Comparison of ENCODE assay signal across 30 cellular contexts in genomic region chr10:6532321-6532720, GRCh38. TPM values are rescaled to one million over a fixed set of nuclear protein-coding genes. Genes with fewer than 3 reads are reported as not detected.
DNase-seq lines count a peak whose midpoint lies in the region; ATAC-seq and TF ChIP-seq lines count a peak whose summit lies in the region.
"Had no signal": no experiment of that assay in that cellular context is flagged by ENCODE, and none has a peak within 500 bp of the region (broad histone marks: within the 10 kb centered on the region; RNA-seq: fewer than 3 reads in every experiment).

No MANE protein-coding gene starts in this region.

- DNase-seq in activated T-cell treated with anti-CD3 and anti-CD28 coated beads, Interleukin-2, amount 50 U/mL, for 24 hours, result no peak
- no peak for DNase-seq in activated T-cell treated with anti-CD3 and anti-CD28 coated beads, Interleukin-2, amount 50 U/mL, for 1 hour
- no peak for DNase-seq in CD8-positive, alpha-beta T cell
- peak; percentile 13 for DNase-seq in activated CD8-positive, alpha-beta T cell treated with anti-CD3 and anti-CD28 coated beads, Interleukin-2, amount 10 ng/mL, durations not matched to agents 7 days and 5 days
- no peak for DNase-seq in naive thymus-derived CD4-positive, alpha-beta T cell
- DNase-seq in NCI-H1048 (lab: John Stamatoyannopoulos, UW), result no peak
- no peak for DNase-seq in COLO668 (lab: John Stamatoyannopoulos, UW; ENCODE audit: unreplicated experiment)
- DNase-seq: ACHN; activated CD8-positive, alpha-beta memory T cell treated with anti-CD3 and anti-CD28 coated beads for 24 hours; activated naive CD8-positive, alpha-beta T cell treated with anti-CD3 and anti-CD28 coated beads, Interleukin-2, amount 10 ng/mL, durations not matched to agents 7 days and 5 days; activated T-cell treated with anti-CD3 and anti-CD28 coated beads, Interleukin-2, amount 50 U/mL, for 4 hours; Caco-2; caudate nucleus; cortex of kidney; endodermal cell; left colon; mammary epithelial cell; mucosa of descending colon; NCI-H1105; NCI-H187; NCI-H446 treated with DMSO at 0.1 percent for 48 hours; pancreas; retina; SHP77 treated with DMSO at 0.1 percent for 48 hours; stimulated activated CD8-positive, alpha-beta memory T cell treated with anti-CD3 and anti-CD28 coated beads, Interleukin-4, amount 100 ng/mL, for 48 hours; thyroid gland; WERI-Rb-1 had no signal

- no peak overlapping the region for H3K4me3 ChIP-seq in CD8-positive, alpha-beta T cell (ENCODE audit: low read depth, low read length)
- H3K4me3 ChIP-seq in naive thymus-derived CD4-positive, alpha-beta T cell (ENCODE audit: low read length), result no peak overlapping the region
- H3K4me3 ChIP-seq: mucosa of descending colon, pancreas, skin epidermis, thyroid gland had no signal

- peaks cover 41% of the 10 kb centered on the region for H3K36me3 Mint-ChIP-seq in activated T-cell treated with anti-CD3 and anti-CD28 coated beads, Interleukin-2, amount 50 U/mL, for 24 hours (ENCODE audit: low read depth)
- peaks cover 24% of the 10 kb centered on the region for H3K36me3 Mint-ChIP-seq in CD8-positive, alpha-beta T cell
- peaks cover 71% of the 10 kb centered on the region for H3K36me3 Mint-ChIP-seq in activated CD8-positive, alpha-beta T cell treated with anti-CD3 and anti-CD28 coated beads, Interleukin-2, amount 10 ng/mL, durations not matched to agents 7 days and 5 days (ENCODE audit: low read depth)
- H3K36me3 Mint-ChIP-seq in naive thymus-derived CD4-positive, alpha-beta T cell, result peaks cover 4 to 53% (median 14%) of the 10 kb centered on the region in 5 donors

- no peak for TF ChIP-seq CTCF in CD8-positive, alpha-beta T cell (IDR thresholded peaks at IDR 0.05)

- no peaks in the 10 kb centered on the region for H3K36me3 ChIP-seq in CD8-positive, alpha-beta T cell (ENCODE audit: insufficient read depth, low read length)
- H3K36me3 ChIP-seq in naive thymus-derived CD4-positive, alpha-beta T cell (ENCODE audit: control insufficient read depth in 2 of 3, insufficient read depth in 3 of 3, low read length in 3 of 3), result peaks cover 0 to 5% (median 0%) of the 10 kb centered on the region in 3 experiments
- H3K36me3 ChIP-seq: pancreas, thyroid gland, WERI-Rb-1 had no signal

- no peaks in the 10 kb centered on the region for H3K9me3 ChIP-seq in CD8-positive, alpha-beta T cell (ENCODE audit: low read length)
- H3K9me3 ChIP-seq in naive thymus-derived CD4-positive, alpha-beta T cell (ENCODE audit: control insufficient read depth in 2 of 3, low read length in 3 of 3), result no peaks in the 10 kb centered on the region
- H3K9me3 ChIP-seq: Caco-2, mucosa of descending colon, pancreas, thyroid gland had no signal

- H3K4me1 Mint-ChIP-seq in activated T-cell treated with anti-CD3 and anti-CD28 coated beads, Interleukin-2, amount 50 U/mL, for 24 hours (ENCODE audit: low read depth), result peaks cover 86% of the 10 kb centered on the region
- H3K4me1 Mint-ChIP-seq in CD8-positive, alpha-beta T cell (ENCODE audit: low read depth), result peaks cover 87% of the 10 kb centered on the region
- peaks cover 83% of the 10 kb centered on the region for H3K4me1 Mint-ChIP-seq in activated CD8-positive, alpha-beta T cell treated with anti-CD3 and anti-CD28 coated beads, Interleukin-2, amount 10 ng/mL, durations not matched to agents 7 days and 5 days (ENCODE audit: low read depth)
- peaks cover 60 to 99% (median 91%) of the 10 kb centered on the region in 7 donors for H3K4me1 Mint-ChIP-seq in naive thymus-derived CD4-positive, alpha-beta T cell
- H3K4me1 Mint-ChIP-seq: B cell had no signal

- H3K27me3 ChIP-seq in CD8-positive, alpha-beta T cell (ENCODE audit: insufficient read depth, low read length), result no peaks in the 10 kb centered on the region
- no peaks in the 10 kb centered on the region for H3K27me3 ChIP-seq in naive thymus-derived CD4-positive, alpha-beta T cell (ENCODE audit: control insufficient read depth in 2 of 2, insufficient read depth in 2 of 2, low read length in 2 of 2)
- H3K27me3 ChIP-seq: pancreas, thyroid gland had no signal

- CTCF ChIA-PET in CD8-positive, alpha-beta T cell (lab: Charles Lee), result interaction anchor here (1.0 to 1.6 kb wide), 5 partner anchors 14 to 75 kb away, joined by 3 to 5 read pairs (median 3); no protein-coding TSS in a partner anchor
- CTCF ChIA-PET in activated CD8-positive, alpha-beta T cell treated with anti-CD3 and anti-CD28 coated beads, Interleukin-2, amount 10 ng/mL, durations not matched to agents 7 days and 5 days (lab: Charles Lee), result interaction anchor here (1.0 to 5.6 kb wide), 6 partner anchors 11 to 59 kb away, joined by 4 to 57 read pairs (median 8); no protein-coding TSS in a partner anchor
- CTCF ChIA-PET in naive thymus-derived CD4-positive, alpha-beta T cell (lab: Charles Lee), result interaction anchor here (0.9 to 1.6 kb wide), 4 partner anchors 9 to 59 kb away, joined by 3 to 4 read pairs (median 4); no protein-coding TSS in a partner anchor

- peak overlapping the region; percentile 97 for H3K27ac Mint-ChIP-seq in activated T-cell treated with anti-CD3 and anti-CD28 coated beads, Interleukin-2, amount 50 U/mL, for 24 hours
- H3K27ac Mint-ChIP-seq in CD8-positive, alpha-beta T cell, result peak overlapping the region; percentile 97
- H3K27ac Mint-ChIP-seq in activated CD8-positive, alpha-beta T cell treated with anti-CD3 and anti-CD28 coated beads, Interleukin-2, amount 10 ng/mL, durations not matched to agents 7 days and 5 days, result peak overlapping the region; percentile 98
- H3K27ac Mint-ChIP-seq in naive thymus-derived CD4-positive, alpha-beta T cell, result peak overlapping the region; percentile 55 to 99 (median 98)
- H3K27ac Mint-ChIP-seq: B cell, endodermal cell had no signal

- POLR2A ChIA-PET in CD8-positive, alpha-beta T cell (lab: Charles Lee), result interaction anchor here (0.7 to 3.2 kb wide), 6 partner anchors 10 to 108 kb away, joined by 3 to 16 read pairs (median 4); no protein-coding TSS in a partner anchor
- POLR2A ChIA-PET in activated CD8-positive, alpha-beta T cell treated with anti-CD3 and anti-CD28 coated beads, Interleukin-2, amount 10 ng/mL, durations not matched to agents 7 days and 5 days (lab: Charles Lee), result interaction anchor here (1.2 to 4.7 kb wide), 4 partner anchors 10 to 51 kb away, joined by 6 to 101 read pairs (median 32); partner anchors contain the start of gene PRKCQ
- POLR2A ChIA-PET in naive thymus-derived CD4-positive, alpha-beta T cell (lab: Charles Lee), result interaction anchor here (1.2 to 10.0 kb wide), 7 partner anchors 9 to 48 kb away, joined by 4 to 100 read pairs (median 34); partner anchors contain the start of gene PRKCQ

- intact Hi-C loops in CD8-positive, alpha-beta T cell (cut with DNase I, micrococcal nuclease), result no loop called here
- intact Hi-C loops in naive thymus-derived CD4-positive, alpha-beta T cell (cut with micrococcal nuclease), result no loop called here

- no peak for ATAC-seq in CD8-positive, alpha-beta T cell
- ATAC-seq in activated CD8-positive, alpha-beta T cell treated with anti-CD3 and anti-CD28 coated beads, Interleukin-2, amount 10 ng/mL, durations not matched to agents 7 days and 5 days, result no peak
- ATAC-seq in naive thymus-derived CD4-positive, alpha-beta T cell, result no peak
- no peak for ATAC-seq in HG02852 (IDR thresholded peaks at IDR 0.05; ENCODE audit: unreplicated experiment)
- ATAC-seq: activated T-cell treated with anti-CD3 and anti-CD28 coated beads, Interleukin-2, amount 50 U/mL, for 4 hours; left colon; mucosa of descending colon; pancreas had no signal

- H3K9me3 Mint-ChIP-seq in activated T-cell treated with anti-CD3 and anti-CD28 coated beads, Interleukin-2, amount 50 U/mL, for 24 hours, result peaks cover 3% of the 10 kb centered on the region
- H3K9me3 Mint-ChIP-seq in CD8-positive, alpha-beta T cell, result no peaks in the 10 kb centered on the region
- no peaks in the 10 kb centered on the region for H3K9me3 Mint-ChIP-seq in activated CD8-positive, alpha-beta T cell treated with anti-CD3 and anti-CD28 coated beads, Interleukin-2, amount 10 ng/mL, durations not matched to agents 7 days and 5 days (ENCODE audit: insufficient read depth)
- peaks cover 0 to 2% (median 0%) of the 10 kb centered on the region in 11 donors for H3K9me3 Mint-ChIP-seq in naive thymus-derived CD4-positive, alpha-beta T cell
- H3K9me3 Mint-ChIP-seq: activated naive CD8-positive, alpha-beta T cell treated with anti-CD3 and anti-CD28 coated beads, Interleukin-2, amount 10 ng/mL, durations not matched to agents 7 days and 5 days; activated T-cell treated with anti-CD3 and anti-CD28 coated beads, Interleukin-2, amount 50 U/mL, for 4 hours; endodermal cell had no signal

- H3K27me3 Mint-ChIP-seq in activated T-cell treated with anti-CD3 and anti-CD28 coated beads, Interleukin-2, amount 50 U/mL, for 24 hours, result no peaks in the 10 kb centered on the region
- H3K27me3 Mint-ChIP-seq in CD8-positive, alpha-beta T cell (ENCODE audit: low read depth), result no peaks in the 10 kb centered on the region
- no peaks in the 10 kb centered on the region for H3K27me3 Mint-ChIP-seq in activated CD8-positive, alpha-beta T cell treated with anti-CD3 and anti-CD28 coated beads, Interleukin-2, amount 10 ng/mL, durations not matched to agents 7 days and 5 days (ENCODE audit: low read depth)
- H3K27me3 Mint-ChIP-seq in naive thymus-derived CD4-positive, alpha-beta T cell, result no peaks in the 10 kb centered on the region
- H3K27me3 Mint-ChIP-seq: activated naive CD8-positive, alpha-beta T cell treated with anti-CD3 and anti-CD28 coated beads, Interleukin-2, amount 10 ng/mL, durations not matched to agents 7 days and 5 days had no signal

- H3K27ac ChIP-seq in CD8-positive, alpha-beta T cell (ENCODE audit: low read depth, low read length), result no peak overlapping the region
- H3K27ac ChIP-seq in naive thymus-derived CD4-positive, alpha-beta T cell (ENCODE audit: low read depth, low read length), result peak overlapping the region; percentile 74
- H3K27ac ChIP-seq: pancreas, skin epidermis, thyroid gland, WERI-Rb-1 had no signal

- no peak overlapping the region for H3K4me3 Mint-ChIP-seq in activated T-cell treated with anti-CD3 and anti-CD28 coated beads, Interleukin-2, amount 50 U/mL, for 24 hours
- no peak overlapping the region for H3K4me3 Mint-ChIP-seq in CD8-positive, alpha-beta T cell
- H3K4me3 Mint-ChIP-seq in activated CD8-positive, alpha-beta T cell treated with anti-CD3 and anti-CD28 coated beads, Interleukin-2, amount 10 ng/mL, durations not matched to agents 7 days and 5 days, result no peak overlapping the region
- peak overlapping the region in 7 of 10 donors; percentile 5 to 86 (median 42) for H3K4me3 Mint-ChIP-seq in naive thymus-derived CD4-positive, alpha-beta T cell
- H3K4me3 Mint-ChIP-seq: activated T-cell treated with anti-CD3 and anti-CD28 coated beads, Interleukin-2, amount 50 U/mL, for 4 hours; B cell; endodermal cell had no signal

- peaks cover 61% of the 10 kb centered on the region for H3K4me1 ChIP-seq in CD8-positive, alpha-beta T cell (ENCODE audit: insufficient read depth, low read length)
- H3K4me1 ChIP-seq in naive thymus-derived CD4-positive, alpha-beta T cell (ENCODE audit: control insufficient read depth in 2 of 2, insufficient read depth in 2 of 2, low read length in 2 of 2), result peaks cover 50 to 65% of the 10 kb centered on the region in 2 donors
- H3K4me1 ChIP-seq: Caco-2, pancreas, thyroid gland had no signal

RNA-seq across cellular contexts. Expression of gene PRKCQ, which starts 47.8 kb away (rescaled TPM):
- 10 to 100 TPM; 26.3 to 26.6 TPM for total RNA-seq in CD8-positive, alpha-beta T cell
- 10 to 100 TPM; 60.1 to 60.9 TPM for total RNA-seq in activated CD8-positive, alpha-beta T cell treated with anti-CD3 and anti-CD28 coated beads, Interleukin-2, amount 10 ng/mL, durations not matched to agents 7 days and 5 days
- 10 to 100 TPM; 45.9 to 68.3 (median 65.8) TPM for total RNA-seq in naive thymus-derived CD4-positive, alpha-beta T cell
- polyA plus RNA-seq in naive thymus-derived CD4-positive, alpha-beta T cell, result 10 to 100 TPM; 44.3 to 74.5 TPM

Comparison
In these comparisons a context has a peak if more than half of its experiments do, and no peak if none do; other contexts are left out.
1. H3K4me3 Mint-ChIP-seq: peak in naive thymus-derived CD4-positive, alpha-beta T cell (7 of 10); none in activated T-cell treated with anti-CD3 and anti-CD28 coated beads, Interleukin-2, amount 50 U/mL, for 24 hours (single experiment), CD8-positive, alpha-beta T cell (single experiment) and activated CD8-positive, alpha-beta T cell treated with anti-CD3 and anti-CD28 coated beads, Interleukin-2, amount 10 ng/mL, durations not matched to agents 7 days and 5 days (single experiment).
2. Peak in every context shown above with its lines, with median percentiles within 50 percentile points of each other: H3K27ac Mint-ChIP-seq.